ENCODE assay signal across 8 cellular contexts in the genomic region with DNA sequence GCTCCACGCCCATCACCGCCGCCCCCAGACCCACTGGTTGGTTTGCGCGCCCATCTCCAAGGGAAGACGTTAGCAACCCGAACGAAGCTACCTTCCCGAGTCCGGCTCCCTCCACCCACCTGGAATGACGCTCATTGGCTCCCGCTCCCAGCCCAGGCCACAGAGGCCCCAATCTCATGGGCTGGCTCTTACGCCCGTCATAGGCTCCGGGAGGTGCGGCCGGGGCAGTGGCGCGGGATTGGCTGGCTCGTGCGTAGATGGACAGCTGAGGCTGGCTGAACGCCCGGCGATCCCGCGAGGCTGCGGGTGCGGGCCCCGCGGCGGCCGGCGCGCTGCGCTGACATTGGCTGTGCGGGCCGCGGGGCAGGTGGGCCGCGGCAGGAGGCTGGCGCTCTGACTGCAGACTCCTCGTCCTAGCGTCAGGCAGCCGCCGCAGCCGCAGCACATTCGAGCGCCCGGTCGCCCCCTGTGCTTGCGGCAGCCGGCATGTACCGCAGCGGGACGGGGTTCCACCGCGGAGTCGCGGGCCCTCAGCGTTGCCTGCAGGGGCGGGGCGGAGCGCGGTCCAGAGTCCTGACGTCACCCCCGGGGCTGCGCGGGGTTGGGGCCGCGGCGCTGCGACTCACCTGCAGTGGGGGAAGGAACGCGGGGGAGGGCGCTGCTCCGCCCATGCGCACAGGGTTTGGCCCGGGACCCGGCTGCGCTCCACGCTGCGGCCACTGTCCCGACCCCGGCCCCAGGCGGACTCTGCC.
DNase-seq lines count a peak whose midpoint lies in the region; ATAC-seq and TF ChIP-seq lines count a peak whose summit lies in the region.

No MANE protein-coding gene starts in this region.

- ATAC-seq in GM19025 (IDR thresholded peaks at IDR 0.05; ENCODE audit: low read depth, unreplicated experiment) (peak; percentile 98), HG03354 (IDR thresholded peaks at IDR 0.05; ENCODE audit: poor library complexity, severe bottlenecking, unreplicated experiment) (peak; percentile 98)

- H3K27me3 ChIP-seq in layer of hippocampus (ENCODE audit: control insufficient read depth, insufficient read depth, low read length), result no peaks in the 10 kb centered on the region

- TF ChIP-seq CTCF in coronary artery (IDR thresholded peaks at IDR 0.05), result no peak

- peak; percentile 100 for DNase-seq in AG08395 (ENCODE audit: low spot score)
- DNase-seq in NCI-H446 (lab: John Stamatoyannopoulos, UW), result peak; percentile 99
- peak; percentile 95 for DNase-seq in activated CD4-positive, alpha-beta T cell treated with anti-CD3 and anti-CD28 coated beads for 48 hours
- DNase-seq in coronary artery (ENCODE audit: low spot score), result peak; percentile 99
- peak; percentile 60 to 92 (median 80) for DNase-seq in stimulated activated CD4-positive, alpha-beta T cell treated with anti-CD3 and anti-CD28 coated beads, Interleukin-1b, Interleukin-23, amount 100 ng/mL, for 24 hours (ENCODE audit: low read depth in 4 of 4, low spot score in 1 of 4)

- peak overlapping the region; percentile 85 to 98 for H3K27ac ChIP-seq in coronary artery
- peak overlapping the region; percentile 80 for H3K27ac ChIP-seq in layer of hippocampus (ENCODE audit: low read depth, low read length)

- H3K4me3 ChIP-seq in coronary artery, result peak overlapping the region; percentile 93

Comparison
In these comparisons a context has a peak if more than half of its experiments do, and no peak if none do; other contexts are left out.
1. Peak in every context shown above with its lines: DNase-seq, ATAC-seq, H3K4me3 ChIP-seq and H3K27ac ChIP-seq.